19 cellular contexts compared by ENCODE assay signal in genomic region chr16:79175286-79176057, GRCh38.
"Had no signal": no experiment of that assay in that cellular context is flagged by ENCODE, and none has a peak within 500 bp of the region (broad histone marks: within the 10 kb centered on the region; RNA-seq: fewer than 3 reads in every experiment).

No MANE protein-coding gene starts in this region.

- DNase-seq: activated CD8-positive, alpha-beta T cell treated with anti-CD3 and anti-CD28 coated beads for 36 hours; activated naive CD4-positive, alpha-beta T cell treated with Interleukin-2 at 50 U/mL for 16 hours; activated naive CD8-positive, alpha-beta T cell treated with anti-CD3 and anti-CD28 coated beads, Interleukin-2, amount 50 U/mL, for 24 hours; activated T-cell treated with anti-CD3 and anti-CD28 coated beads, Interleukin-2, amount 50 U/mL, for 1 hour; aorta; brain microvascular endothelial cell; erythroblast; head of caudate nucleus; left ventricle myocardium superior; pancreas; stimulated activated CD4-positive, alpha-beta T cell treated with anti-CD3 and anti-CD28 coated beads, Interleukin-4, amount 100 ng/mL, for 1 hour; stomach; WERI-Rb-1 had no signal

- H3K4me2 ChIP-seq: smooth muscle cell had no signal

- ATAC-seq: activated CD8-positive, alpha-beta T cell treated with anti-CD3 and anti-CD28 coated beads for 36 hours; activated naive CD8-positive, alpha-beta T cell treated with anti-CD3 and anti-CD28 coated beads, Interleukin-2, amount 50 U/mL, for 24 hours; left ventricle myocardium superior; pancreas; sciatic nerve had no signal

- H3K9me3 ChIP-seq: pancreas had no signal

- H3K4me3 ChIP-seq: coronary artery, pancreas, smooth muscle cell, stomach had no signal

- H3K27me3 ChIP-seq: brain microvascular endothelial cell, pancreas, stomach had no signal

- H3K4me1 ChIP-seq: pancreas had no signal

- H3K4me3 Mint-ChIP-seq: activated CD8-positive, alpha-beta T cell treated with anti-CD3 and anti-CD28 coated beads for 36 hours; activated naive CD8-positive, alpha-beta T cell treated with anti-CD3 and anti-CD28 coated beads, Interleukin-2, amount 50 U/mL, for 24 hours; type B pancreatic cell had no signal

- H3K27ac ChIP-seq: brain microvascular endothelial cell, coronary artery, pancreas, stomach, WERI-Rb-1 had no signal

- H3K36me3 Mint-ChIP-seq: type B pancreatic cell had no signal

- H3K36me3 ChIP-seq: brain microvascular endothelial cell, pancreas, stomach, WERI-Rb-1 had no signal

- H3K27ac Mint-ChIP-seq: activated CD8-positive, alpha-beta T cell treated with anti-CD3 and anti-CD28 coated beads for 36 hours; activated naive CD8-positive, alpha-beta T cell treated with anti-CD3 and anti-CD28 coated beads, Interleukin-2, amount 50 U/mL, for 24 hours; activated T-helper 2 cell treated with anti-CD3 and anti-CD28 coated beads, Interferon-gamma antibody, Interleukin-2, Interleukin-4, amounts not matched to agents 10 μg/mL and 5 μg/mL and 100 μg/mL, durations not matched to agents 14 hours and 24 hours and 36 hours; type B pancreatic cell had no signal

- FAIRE-seq: frontal cortex, pancreas had no signal
